Comparison of ENCODE assay signal across 9 cellular contexts in the genomic region with DNA sequence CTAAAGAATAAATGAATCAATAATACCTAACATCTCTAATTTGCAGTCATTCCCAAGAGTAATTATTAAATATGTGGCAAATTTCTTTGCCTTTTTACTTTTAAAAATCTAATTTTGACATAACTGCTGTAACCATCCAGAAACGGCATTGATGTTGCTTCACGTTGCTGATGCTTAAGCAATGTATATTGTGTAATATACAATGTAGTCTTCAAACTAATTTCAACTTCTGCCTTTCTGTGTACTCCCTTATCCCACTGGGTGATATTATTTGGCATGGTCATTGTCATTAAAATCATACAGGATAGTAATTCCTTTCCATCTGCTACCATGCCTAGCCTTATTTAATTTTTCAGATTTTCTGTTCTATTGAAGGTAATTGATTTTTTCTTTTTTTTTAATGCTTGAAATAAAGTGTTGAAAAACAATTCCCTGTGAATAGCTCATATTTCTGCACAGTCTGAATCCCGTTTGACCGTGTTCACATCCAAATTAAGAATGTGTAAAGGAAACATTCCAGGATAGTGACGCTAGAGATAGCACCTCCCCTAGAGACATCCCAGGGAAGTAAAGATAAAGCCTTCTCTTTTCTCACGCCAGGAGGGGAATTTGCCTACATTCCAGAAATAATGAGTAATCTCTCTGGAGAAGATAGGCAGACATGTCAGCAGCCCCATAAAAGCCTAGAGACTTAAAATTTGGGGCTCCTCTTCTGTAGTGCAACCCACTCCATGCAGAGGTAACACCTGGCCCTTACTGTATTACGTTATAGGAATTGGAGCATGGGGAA. TPM values are rescaled to one million over a fixed set of nuclear protein-coding genes. Genes with fewer than 3 reads are reported as not detected.
DNase-seq lines count a peak whose midpoint lies in the region; ATAC-seq, FAIRE-seq and TF ChIP-seq lines count a peak whose summit lies in the region.
"Had no signal": no experiment of that assay in that cellular context is flagged by ENCODE, and none has a peak within 500 bp of the region (broad histone marks: within the 10 kb centered on the region; RNA-seq: fewer than 3 reads in every experiment).

No MANE protein-coding gene starts in this region.

- 0 out of 2 replicates have a peak overlapping the region, but pooled peaks have one; percentile 7 for H3K4me2 ChIP-seq in GM23338
- H3K4me2 ChIP-seq: KMS-11 had no signal

- H3K27me3 ChIP-seq in GM23338 (ENCODE audit: insufficient read depth) (no peaks in the 10 kb centered on the region), small intestine (ENCODE audit: control insufficient read depth in 2 of 2, insufficient read depth in 2 of 2, low read length in 2 of 2) (no peaks in the 10 kb centered on the region)

- H2AFZ ChIP-seq in GM23338 = no peak overlapping the region

- no peaks in the 10 kb centered on the region for H3F3A ChIP-seq in GM23338 (replicated peaks; ENCODE audit: low read depth)

- TF ChIP-seq CTCF in GM23338 (conservative IDR thresholded peaks at IDR 0.05; ENCODE audit: low read depth in 2 of 2) (no peak), fibroblast of villous mesenchyme (IDR thresholded peaks at IDR 0.05; ENCODE audit: insufficient read depth, low read depth, low read length) (no peak), osteocyte (IDR thresholded peaks at IDR 0.05) (no peak)

- H3K36me3 ChIP-seq in GM23338 (ENCODE audit: insufficient read depth) (no peaks in the 10 kb centered on the region; the same call in 1 of the 2 replicates), small intestine (ENCODE audit: control insufficient read depth in 2 of 2, insufficient read depth in 2 of 2, low read length in 2 of 2) (peaks cover 0 to 3% of the 10 kb centered on the region in 2 donors)

- H3K9me3 Mint-ChIP-seq in GM23338 (peaks cover 10% of the 10 kb centered on the region; the same call in 1 of the 3 replicates), osteocyte (ENCODE audit: unreplicated experiment) (no peaks in the 10 kb centered on the region)

- 82 to 92% (median 88%) methylated on average over 7 of the region's 7 CpGs for WGBS in small intestine, 3 donors

- H3K27ac Mint-ChIP-seq in GM23338 = peak overlapping the region; percentile 72
- peak overlapping the region; percentile 87 for H3K27ac Mint-ChIP-seq in osteocyte (ENCODE audit: unreplicated experiment)

- no peaks in the 10 kb centered on the region for H3K9me3 ChIP-seq in small intestine (ENCODE audit: control insufficient read depth, low read depth)

- 0 out of 2 replicates have a peak, but pooled peaks cover 3% of the 10 kb centered on the region for H3K9me2 ChIP-seq in GM23338 (ENCODE audit: insufficient read depth)

- H3K27ac ChIP-seq in GM23338 (ENCODE audit: low read depth) = peak overlapping the region; percentile 65
- no peak overlapping the region for H3K27ac ChIP-seq in small intestine (ENCODE audit: low read depth in 1 of 2, low read length in 1 of 2)
- H3K27ac ChIP-seq: KMS-11 had no signal

- H3K4me3 ChIP-seq in GM23338 (no peak overlapping the region), fibroblast of villous mesenchyme (ENCODE audit: low read depth, low read length) (no peak overlapping the region), small intestine (ENCODE audit: low read depth in 1 of 2, low read length in 2 of 2) (no peak overlapping the region)

- peaks cover 7% of the 10 kb centered on the region; the same call in 1 of the 2 replicates for H3K4me1 ChIP-seq in GM23338 (ENCODE audit: insufficient read depth)
- peaks cover 0 to 4% of the 10 kb centered on the region in 2 donors for H3K4me1 ChIP-seq in small intestine (ENCODE audit: control insufficient read depth in 2 of 2, insufficient read depth in 1 of 2, low read depth in 1 of 2, low read length in 1 of 2)

- no peaks in the 10 kb centered on the region for H4K20me1 ChIP-seq in GM23338 (replicated peaks; ENCODE audit: insufficient read depth)

- DNase-seq in GM23338 (ENCODE audit: low spot score) = peak; percentile 87
- DNase-seq in SIG-M5 treated with dmso at 0.1 percent for 504 hours (lab: John Stamatoyannopoulos, UW; ENCODE audit: unreplicated experiment) = peak; percentile 81
- peak; percentile 97 for DNase-seq in fibroblast of villous mesenchyme (ENCODE audit: low read depth)
- DNase-seq in osteocyte (ENCODE audit: extremely low spot score, unreplicated experiment) = no peak
- DNase-seq in NCI-H146 treated with DMSO at 0.1 percent for 48 hours (lab: John Stamatoyannopoulos, UW; ENCODE audit: unreplicated experiment) = no peak
- no peak for DNase-seq in NCI-H1092 (lab: John Stamatoyannopoulos, UW)
- no peak for DNase-seq in small intestine

- H3K27me3 Mint-ChIP-seq in GM23338 (ENCODE audit: insufficient read depth, low read depth, poor library complexity) (peaks cover 4% of the 10 kb centered on the region), osteocyte (ENCODE audit: unreplicated experiment) (no peaks in the 10 kb centered on the region)

- H3K36me3 Mint-ChIP-seq in GM23338 (ENCODE audit: low read depth) (peaks cover 39% of the 10 kb centered on the region), osteocyte (ENCODE audit: unreplicated experiment) (peaks cover 24% of the 10 kb centered on the region)

- ATAC-seq in GM23338 = peak; percentile 89
- ATAC-seq in GM18870 (IDR thresholded peaks at IDR 0.05; ENCODE audit: unreplicated experiment) = no peak

- no peaks in the 10 kb centered on the region; the same call in 1 of the 2 replicates for H3K79me2 ChIP-seq in GM23338 (replicated peaks; ENCODE audit: insufficient read depth)

- peaks cover 22% of the 10 kb centered on the region for H3K4me1 Mint-ChIP-seq in GM23338
- H3K4me1 Mint-ChIP-seq in osteocyte (ENCODE audit: unreplicated experiment) = peaks cover 63% of the 10 kb centered on the region

- H3K4me3 Mint-ChIP-seq in GM23338 (no peak overlapping the region), osteocyte (ENCODE audit: unreplicated experiment) (peak overlapping the region; percentile 12)

- no peak for FAIRE-seq in small intestine (lab: Jason Lieb, UNC)

RNA-seq across cellular contexts. Expression of a gene that starts 8.6 kb away (rescaled TPM):
- 34.4 and 47.7 TPM in 2 replicates for total RNA-seq in GM23338 (2014; rRNA removed; shearing (Covaris generic))
- polyA plus RNA-seq in GM23338 (2016; fragmentation: Nextera tagmentation; extraction: Ambion mirVana) (77.4 and 88.0 TPM in 2 replicates), small intestine (10 to 100 TPM; 40.4 to 78.3 (median 58.9) TPM)
- total RNA-seq in fibroblast of villous mesenchyme (28.1 and 29.6 TPM in 2 replicates), osteocyte (43.8 and 45.0 TPM in 2 replicates)

RNA-seq across cellular contexts. Expression of a gene that starts 12.7 kb away (rescaled TPM):
- total RNA-seq in GM23338 (2014; rRNA removed; shearing (Covaris generic)) = 1.4 and 1.8 TPM in 2 replicates
- 0.99 and 1.3 TPM in 2 replicates for polyA plus RNA-seq in GM23338 (2016; fragmentation: Nextera tagmentation; extraction: Ambion mirVana)
- 19.9 and 37.7 TPM in 2 replicates for total RNA-seq in fibroblast of villous mesenchyme
- total RNA-seq in osteocyte = 0.26 and 0.54 TPM in 2 replicates
- polyA plus RNA-seq in small intestine = 10 to 100 TPM; 13.4 to 83.8 (median 74.7) TPM

RNA-seq across cellular contexts. Expression of a gene that starts 35.1 kb away (rescaled TPM):
- 74.7 and 81.9 TPM in 2 replicates for total RNA-seq in GM23338 (2014; rRNA removed; shearing (Covaris generic))
- polyA plus RNA-seq in GM23338 (2016; fragmentation: Nextera tagmentation; extraction: Ambion mirVana) (55.7 and 58.7 TPM in 2 replicates), small intestine (10 to 100 TPM; 38.4 to 54.6 (median 52.6) TPM)
- total RNA-seq in fibroblast of villous mesenchyme (88.9 and 157 TPM in 2 replicates), osteocyte (54.0 and 54.9 TPM in 2 replicates)

Comparison
In these comparisons a context has a peak if more than half of its experiments do, and no peak if none do; other contexts are left out.
1. DNase-seq: peak in GM23338 (single experiment), SIG-M5 treated with dmso at 0.1 percent for 504 hours (single experiment) and fibroblast of villous mesenchyme (single experiment); none in osteocyte (single experiment), NCI-H146 treated with DMSO at 0.1 percent for 48 hours (single experiment), NCI-H1092 (single experiment) and small intestine (single experiment).